ENCODE assay signal across 8 cellular contexts in genomic region chr17:40218006-40218739, GRCh38. TPM values are rescaled to one million over a fixed set of nuclear protein-coding genes. Genes with fewer than 3 reads are reported as not detected.
DNase-seq lines count a peak whose midpoint lies in the region; FAIRE-seq lines count a peak whose summit lies in the region.

No MANE protein-coding gene starts in this region.

- intact Hi-C loops in activated T-helper 2 cell treated with anti-CD3 and anti-CD28 coated beads, Interferon-gamma antibody, Interleukin-2, Interleukin-4, amounts not matched to agents 10 μg/mL and 5 μg/mL and 100 μg/mL, durations not matched to agents 14 hours and 24 hours and 36 hours (cut with micrococcal nuclease) = loop anchor here (1.0 kb wide), 1 partner anchor 27 kb away; no protein-coding TSS in a partner anchor

- H3K27me3 ChIP-seq in iPS-20b (ENCODE audit: insufficient read depth, low read length) = no peaks in the 10 kb centered on the region
- no peaks in the 10 kb centered on the region for H3K27me3 ChIP-seq in subcutaneous abdominal adipose tissue (ENCODE audit: control insufficient read depth in 5 of 5, insufficient read depth in 4 of 5, low read length in 5 of 5)

- no peak overlapping the region; the same call in 1 of the 2 replicates for H3K9ac ChIP-seq in iPS-20b (ENCODE audit: low read depth, low read length)
- H3K9ac ChIP-seq in subcutaneous abdominal adipose tissue (ENCODE audit: low read length in 5 of 5) = no peak overlapping the region

- H3K4me1 Mint-ChIP-seq in activated CD4-positive, alpha-beta T cell treated with anti-CD3 and anti-CD28 coated beads, Interleukin-2, amount 10 ng/mL, durations not matched to agents 7 days and 5 days = peaks cover 32% of the 10 kb centered on the region
- H3K4me1 Mint-ChIP-seq in activated T-helper 2 cell treated with anti-CD3 and anti-CD28 coated beads, Interferon-gamma antibody, Interleukin-2, Interleukin-4, amounts not matched to agents 10 μg/mL and 5 μg/mL and 100 μg/mL, durations not matched to agents 14 hours and 24 hours and 36 hours (ENCODE audit: low read depth) = peaks cover 20% of the 10 kb centered on the region

- peaks cover 2% of the 10 kb centered on the region for H3K36me3 Mint-ChIP-seq in activated CD4-positive, alpha-beta T cell treated with anti-CD3 and anti-CD28 coated beads, Interleukin-2, amount 10 ng/mL, durations not matched to agents 7 days and 5 days (ENCODE audit: low read depth)
- peaks cover 10% of the 10 kb centered on the region for H3K36me3 Mint-ChIP-seq in activated T-helper 2 cell treated with anti-CD3 and anti-CD28 coated beads, Interferon-gamma antibody, Interleukin-2, Interleukin-4, amounts not matched to agents 10 μg/mL and 5 μg/mL and 100 μg/mL, durations not matched to agents 14 hours and 24 hours and 36 hours (ENCODE audit: low read depth)

- no peaks in the 10 kb centered on the region for H3K9me3 Mint-ChIP-seq in activated CD4-positive, alpha-beta T cell treated with anti-CD3 and anti-CD28 coated beads, Interleukin-2, amount 10 ng/mL, durations not matched to agents 7 days and 5 days
- H3K9me3 Mint-ChIP-seq in activated T-helper 2 cell treated with anti-CD3 and anti-CD28 coated beads, Interferon-gamma antibody, Interleukin-2, Interleukin-4, amounts not matched to agents 10 μg/mL and 5 μg/mL and 100 μg/mL, durations not matched to agents 14 hours and 24 hours and 36 hours = no peaks in the 10 kb centered on the region

- POLR2A ChIA-PET in activated CD4-positive, alpha-beta T cell treated with anti-CD3 and anti-CD28 coated beads, Interleukin-2, amount 10 ng/mL, durations not matched to agents 7 days and 5 days (lab: Charles Lee) = interaction anchor here (0.9 to 1.1 kb wide), 3 partner anchors 70 to 238 kb away, joined by 3 read pairs; partner anchors contain the start of genes CDC6 and PSMD3

- H3K27ac Mint-ChIP-seq in activated CD4-positive, alpha-beta T cell treated with anti-CD3 and anti-CD28 coated beads, Interleukin-2, amount 10 ng/mL, durations not matched to agents 7 days and 5 days = peak overlapping the region; percentile 100
- H3K27ac Mint-ChIP-seq in activated T-helper 2 cell treated with anti-CD3 and anti-CD28 coated beads, Interferon-gamma antibody, Interleukin-2, Interleukin-4, amounts not matched to agents 10 μg/mL and 5 μg/mL and 100 μg/mL, durations not matched to agents 14 hours and 24 hours and 36 hours = peak overlapping the region; percentile 100

- no peaks in the 10 kb centered on the region for H3K9me3 ChIP-seq in iPS-20b (ENCODE audit: insufficient read depth, low read depth, low read length)
- H3K9me3 ChIP-seq in subcutaneous abdominal adipose tissue (ENCODE audit: control insufficient read depth in 5 of 5, low read length in 5 of 5) = no peaks in the 10 kb centered on the region

- H3K4me3 ChIP-seq in iPS-20b (ENCODE audit: low read length) (peak overlapping the region; percentile 88; the same call in 1 of the 2 replicates), subcutaneous abdominal adipose tissue (ENCODE audit: low read depth in 1 of 5, low read length in 5 of 5) (peak overlapping the region; percentile 62 to 97 (median 85))

- no peak for FAIRE-seq in urothelium cell line (lab: Jason Lieb, UNC)

- H3K36me3 ChIP-seq in iPS-20b (ENCODE audit: insufficient read depth, low read depth, low read length) = no peaks in the 10 kb centered on the region
- no peaks in the 10 kb centered on the region for H3K36me3 ChIP-seq in subcutaneous abdominal adipose tissue (ENCODE audit: control insufficient read depth in 5 of 5, insufficient read depth in 5 of 5, low read length in 5 of 5)

- H3K4me1 ChIP-seq in iPS-20b (ENCODE audit: insufficient read depth, low read length) (no peaks in the 10 kb centered on the region), subcutaneous abdominal adipose tissue (ENCODE audit: control insufficient read depth in 5 of 5, insufficient read depth in 5 of 5, low read length in 5 of 5) (peaks cover 0 to 15% (median 12%) of the 10 kb centered on the region in 5 donors)

- peak overlapping the region; percentile 42 for H3K27ac ChIP-seq in iPS-20b (ENCODE audit: low read length)
- H3K27ac ChIP-seq in subcutaneous abdominal adipose tissue (ENCODE audit: low read depth, low read length) = peak overlapping the region; percentile 90

- CTCF ChIA-PET in activated CD4-positive, alpha-beta T cell treated with anti-CD3 and anti-CD28 coated beads, Interleukin-2, amount 10 ng/mL, durations not matched to agents 7 days and 5 days (lab: Charles Lee) = interaction anchor here (0.5 to 3.2 kb wide), 18 partner anchors 10 to 459 kb away, joined by 3 to 13 read pairs (median 4); partner anchors contain the start of gene MSL1

- H3K4me3 Mint-ChIP-seq in activated CD4-positive, alpha-beta T cell treated with anti-CD3 and anti-CD28 coated beads, Interleukin-2, amount 10 ng/mL, durations not matched to agents 7 days and 5 days = peak overlapping the region; percentile 80
- H3K4me3 Mint-ChIP-seq in activated T-helper 2 cell treated with anti-CD3 and anti-CD28 coated beads, Interferon-gamma antibody, Interleukin-2, Interleukin-4, amounts not matched to agents 10 μg/mL and 5 μg/mL and 100 μg/mL, durations not matched to agents 14 hours and 24 hours and 36 hours (ENCODE audit: low read depth) = peak overlapping the region; percentile 94

- DNase-seq in activated CD4-positive, alpha-beta T cell treated with anti-CD3 and anti-CD28 coated beads, Interleukin-2, amount 10 ng/mL, durations not matched to agents 7 days and 5 days = no peak
- no peak for DNase-seq in activated CD4-positive, alpha-beta T cell treated with anti-CD3 and anti-CD28 coated beads, Interleukin-2, amount 50 U/mL, for 1 hour
- DNase-seq in activated T-helper 2 cell treated with anti-CD3 and anti-CD28 coated beads, Interferon-gamma antibody, Interleukin-2, Interleukin-4, amounts not matched to agents 10 μg/mL and 5 μg/mL and 100 μg/mL, durations not matched to agents 14 hours and 24 hours and 36 hours (ENCODE audit: low spot score) = no peak
- no peak for DNase-seq in NCI-H146 (lab: John Stamatoyannopoulos, UW)
- DNase-seq in stimulated activated CD4-positive, alpha-beta T cell treated with anti-CD3 and anti-CD28 coated beads, Interleukin-4, amount 100 ng/mL, for 1 hour = no peak
- no peak for DNase-seq in urothelium cell line (ENCODE audit: low spot score)

- H3K27me3 Mint-ChIP-seq in activated CD4-positive, alpha-beta T cell treated with anti-CD3 and anti-CD28 coated beads, Interleukin-2, amount 10 ng/mL, durations not matched to agents 7 days and 5 days = no peaks in the 10 kb centered on the region
- no peaks in the 10 kb centered on the region for H3K27me3 Mint-ChIP-seq in activated T-helper 2 cell treated with anti-CD3 and anti-CD28 coated beads, Interferon-gamma antibody, Interleukin-2, Interleukin-4, amounts not matched to agents 10 μg/mL and 5 μg/mL and 100 μg/mL, durations not matched to agents 14 hours and 24 hours and 36 hours (ENCODE audit: low read depth)

RNA-seq across cellular contexts. Expression of gene WIPF2, which starts 0.9 kb away (rescaled TPM):
- total RNA-seq in activated CD4-positive, alpha-beta T cell treated with anti-CD3 and anti-CD28 coated beads, Interleukin-2, amount 10 ng/mL, durations not matched to agents 7 days and 5 days = 10 to 100 TPM; 23.7 to 26.7 TPM
- total RNA-seq in activated T-helper 2 cell treated with anti-CD3 and anti-CD28 coated beads, Interferon-gamma antibody, Interleukin-2, Interleukin-4, amounts not matched to agents 10 μg/mL and 5 μg/mL and 100 μg/mL, durations not matched to agents 14 hours and 24 hours and 36 hours = 26.9 and 27.2 TPM in 2 replicates

RNA-seq across cellular contexts. Expression of gene RAPGEFL1, which starts 40.9 kb away (rescaled TPM):
- 1 to 10 TPM; 4.0 to 5.1 TPM for total RNA-seq in activated CD4-positive, alpha-beta T cell treated with anti-CD3 and anti-CD28 coated beads, Interleukin-2, amount 10 ng/mL, durations not matched to agents 7 days and 5 days
- total RNA-seq in activated T-helper 2 cell treated with anti-CD3 and anti-CD28 coated beads, Interferon-gamma antibody, Interleukin-2, Interleukin-4, amounts not matched to agents 10 μg/mL and 5 μg/mL and 100 μg/mL, durations not matched to agents 14 hours and 24 hours and 36 hours = 11.6 and 12.3 TPM in 2 replicates
